In the genomic region with DNA sequence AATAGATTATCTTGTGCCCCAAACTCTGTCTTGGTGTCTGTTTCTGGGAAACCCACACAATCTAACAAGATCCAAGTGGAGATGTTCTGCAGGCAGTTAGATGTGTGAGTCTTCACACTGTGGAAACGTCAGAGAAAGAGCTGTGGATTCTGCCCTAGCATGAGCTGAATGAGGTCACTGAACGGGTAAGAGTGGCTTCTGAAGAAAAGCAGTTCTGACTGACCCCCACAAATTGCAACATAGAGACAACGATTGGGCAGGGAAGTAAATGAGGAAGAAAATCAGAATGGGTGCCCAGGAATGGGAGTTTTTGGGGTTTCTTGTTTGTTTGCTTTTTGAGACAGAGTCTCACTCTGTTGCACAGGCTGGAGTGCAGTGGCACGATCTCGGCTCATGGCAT, we compare ENCODE assay signal across 26 cellular contexts. TPM values are rescaled to one million over a fixed set of nuclear protein-coding genes. Genes with fewer than 3 reads are reported as not detected.
DNase-seq lines count a peak whose midpoint lies in the region; TF ChIP-seq lines count a peak whose summit lies in the region.
"Had no signal": no experiment of that assay in that cellular context is flagged by ENCODE, and none has a peak within 500 bp of the region (broad histone marks: within the 10 kb centered on the region; RNA-seq: fewer than 3 reads in every experiment).

No MANE protein-coding gene starts in this region.

- H3K4me3 ChIP-seq in neutrophil (ENCODE audit: low read depth in 1 of 2, low read length in 1 of 2) (no peak overlapping the region), colonic mucosa (no peak overlapping the region)
- H3K4me3 ChIP-seq: vagina had no signal

- DNase-seq in SIG-M5 treated with dmso at 0.1 percent for 504 hours (lab: John Stamatoyannopoulos, UW; ENCODE audit: unreplicated experiment) (peak; percentile 85), SIG-M5 (lab: John Stamatoyannopoulos, UW) (no peak), NOMO-1 treated with dmso at 0.1 percent for 144 hours (lab: John Stamatoyannopoulos, UW; ENCODE audit: unreplicated experiment) (peak; percentile 44), endothelial cell (ENCODE audit: low spot score) (no peak), colonic mucosa (no peak), NK-92 (lab: John Stamatoyannopoulos, UW; ENCODE audit: unreplicated experiment) (no peak), occipital lobe (lab: John Stamatoyannopoulos, UW) (no peak)
- DNase-seq: activated CD4-positive, alpha-beta T cell treated with anti-CD3 and anti-CD28 coated beads, Interleukin-2, amount 50 U/mL, for 48 hours; activated naive CD4-positive, alpha-beta T cell treated with anti-CD3 and anti-CD28 coated beads, Interleukin-2, amount 10 ng/mL, durations not matched to agents 7 days and 5 days; amniotic stem cell; CD4-positive, alpha-beta memory T cell; effector CD4-positive, alpha-beta T cell; IMR-90; kidney glomerular epithelial cell; mesendoderm; NCI-H1417 treated with DMSO at 0.1 percent for 48 hours; NCI-H2081; NCI-H226; NCI-H69; nucleus accumbens; SHP77; T-cell had no signal

- peaks cover 32% of the 10 kb centered on the region for H3K4me1 Mint-ChIP-seq in endothelial cell (ENCODE audit: unreplicated experiment)

- H3K9ac ChIP-seq in colonic mucosa (ENCODE audit: low read depth in 2 of 2, low read length in 2 of 2) = no peak overlapping the region

- H3K9me3 ChIP-seq in neutrophil (no peaks in the 10 kb centered on the region), colonic mucosa (no peaks in the 10 kb centered on the region)
- H3K9me3 ChIP-seq: vagina had no signal

- H3K36me3 Mint-ChIP-seq in endothelial cell (ENCODE audit: low read depth, unreplicated experiment) = peaks cover 10% of the 10 kb centered on the region

- H3K27me3 Mint-ChIP-seq in endothelial cell (ENCODE audit: unreplicated experiment) = peaks cover 3% of the 10 kb centered on the region
- H3K27me3 Mint-ChIP-seq: activated naive CD4-positive, alpha-beta T cell treated with anti-CD3 and anti-CD28 coated beads, Interleukin-2, amount 10 ng/mL, durations not matched to agents 7 days and 5 days; CD4-positive, alpha-beta memory T cell; stimulated activated naive CD8-positive, alpha-beta T cell treated with anti-CD3 and anti-CD28 coated beads, Interleukin-15, Interleukin-2, amounts not matched to agents 100 ng/mL and 50 ng/mL, for 24 hours; T-cell had no signal

- H3K27me3 ChIP-seq in neutrophil = no peaks in the 10 kb centered on the region
- no peaks in the 10 kb centered on the region for H3K27me3 ChIP-seq in colonic mucosa
- H3K27me3 ChIP-seq: vagina had no signal

- TF ChIP-seq CTCF in endothelial cell (IDR thresholded peaks at IDR 0.05; ENCODE audit: unreplicated experiment) (no peak), neutrophil (IDR thresholded peaks at IDR 0.05) (no peak), colonic mucosa (IDR thresholded peaks at IDR 0.05) (no peak)

- H3K4me1 ChIP-seq in neutrophil (ENCODE audit: control insufficient read depth in 1 of 2, insufficient read depth in 1 of 2, low read depth in 1 of 2, low read length in 1 of 2) (peaks cover 20 to 25% of the 10 kb centered on the region in 2 experiments), colonic mucosa (no peaks in the 10 kb centered on the region)
- H3K4me1 ChIP-seq: vagina had no signal

- H3K4me3 Mint-ChIP-seq in endothelial cell (ENCODE audit: unreplicated experiment) = no peak overlapping the region
- H3K4me3 Mint-ChIP-seq: activated naive CD4-positive, alpha-beta T cell treated with anti-CD3 and anti-CD28 coated beads, Interleukin-2, amount 10 ng/mL, durations not matched to agents 7 days and 5 days; CD4-positive, alpha-beta memory T cell; stimulated activated naive CD8-positive, alpha-beta T cell treated with anti-CD3 and anti-CD28 coated beads, Interleukin-15, Interleukin-2, amounts not matched to agents 100 ng/mL and 50 ng/mL, for 24 hours; T-cell had no signal

- intact Hi-C loops in colonic mucosa (cut with DNase I) = no loop called here

- H3K9me3 Mint-ChIP-seq in endothelial cell (ENCODE audit: unreplicated experiment) = no peaks in the 10 kb centered on the region
- H3K9me3 Mint-ChIP-seq: activated naive CD4-positive, alpha-beta T cell treated with anti-CD3 and anti-CD28 coated beads, Interleukin-2, amount 10 ng/mL, durations not matched to agents 7 days and 5 days; CD4-positive, alpha-beta memory T cell; stimulated activated naive CD8-positive, alpha-beta T cell treated with anti-CD3 and anti-CD28 coated beads, Interleukin-15, Interleukin-2, amounts not matched to agents 100 ng/mL and 50 ng/mL, for 24 hours; T-cell had no signal

- H3K36me3 ChIP-seq in neutrophil (peaks cover 11% of the 10 kb centered on the region), colonic mucosa (no peaks in the 10 kb centered on the region)

- H3K27ac ChIP-seq in neutrophil (peak overlapping the region; percentile 51), colonic mucosa (no peak overlapping the region)
- H3K27ac ChIP-seq: 22Rv1, vagina had no signal

- H3K27ac Mint-ChIP-seq in endothelial cell (ENCODE audit: unreplicated experiment) = peak overlapping the region; percentile 81
- H3K27ac Mint-ChIP-seq: activated naive CD4-positive, alpha-beta T cell treated with anti-CD3 and anti-CD28 coated beads, Interleukin-2, amount 10 ng/mL, durations not matched to agents 7 days and 5 days; CD4-positive, alpha-beta memory T cell; stimulated activated naive CD8-positive, alpha-beta T cell treated with anti-CD3 and anti-CD28 coated beads, Interleukin-15, Interleukin-2, amounts not matched to agents 100 ng/mL and 50 ng/mL, for 24 hours had no signal

RNA-seq across cellular contexts. Expression of a gene that starts 12.9 kb away (rescaled TPM):
- total RNA-seq in endothelial cell (ENCODE audit: unreplicated experiment) = 2,729 TPM
- 1,000 to 10,000 TPM; 1,895 to 2,156 TPM for total RNA-seq in colonic mucosa
- 3,318 TPM for total RNA-seq in occipital lobe

Comparison
In these comparisons a context has a peak if more than half of its experiments do, and no peak if none do; other contexts are left out.
1. DNase-seq: peak in SIG-M5 treated with dmso at 0.1 percent for 504 hours (single experiment) and NOMO-1 treated with dmso at 0.1 percent for 144 hours (single experiment); none in SIG-M5 (single experiment), endothelial cell (single experiment), colonic mucosa (single experiment), NK-92 (single experiment) and occipital lobe (single experiment).